In the genomic region with DNA sequence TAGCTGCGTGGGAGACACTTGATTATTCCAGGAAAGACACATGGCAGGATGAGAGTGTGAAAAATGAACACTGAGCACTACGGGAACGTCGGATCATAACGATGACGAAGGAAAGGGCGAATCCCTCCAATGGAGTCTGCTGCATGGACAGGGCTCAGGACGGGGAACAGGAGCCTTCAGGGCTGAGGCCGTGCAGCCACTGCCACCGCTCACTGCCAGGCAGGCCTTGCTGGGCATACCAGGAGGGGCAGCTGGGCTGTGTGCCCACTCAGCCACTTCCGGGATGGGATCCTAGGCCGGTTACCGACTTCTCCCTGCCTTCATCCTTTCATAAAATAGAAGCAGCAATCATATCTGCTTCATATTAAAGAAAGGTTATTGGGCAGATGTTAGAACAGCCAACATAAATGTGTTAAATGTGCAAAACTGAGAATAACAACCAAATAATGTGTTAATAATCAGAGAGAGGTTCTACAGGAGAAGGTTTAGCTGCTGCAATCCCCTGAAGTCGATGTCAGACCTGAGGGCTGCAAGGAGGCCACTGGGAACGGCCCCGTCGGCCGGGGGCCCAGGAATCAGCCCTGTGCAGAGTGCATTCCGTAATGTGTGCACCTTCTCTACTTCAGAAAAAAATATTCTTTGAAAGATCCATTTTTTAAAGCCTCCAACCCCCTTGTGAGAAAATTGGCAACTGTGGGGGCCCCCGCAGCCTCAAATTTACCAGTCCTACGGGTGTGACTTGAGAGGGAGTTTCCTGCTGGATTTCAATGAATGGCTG, we compare ENCODE assay signal across 19 cellular contexts.
A peak's percentile ranks its signal among the peaks of the same experiment; 100 is the strongest.
DNase-seq lines count a peak whose midpoint lies in the region; ATAC-seq, FAIRE-seq and TF ChIP-seq lines count a peak whose summit lies in the region.
"Had no signal": no experiment of that assay in that cellular context is flagged by ENCODE, and none has a peak within 500 bp of the region (broad histone marks: within the 10 kb centered on the region; RNA-seq: fewer than 3 reads in every experiment).

No MANE protein-coding gene starts in this region.

- DNase-seq in GM12878 (ENCODE audit: low read depth, low spot score) = no peak
- DNase-seq in neuronal stem cell (ENCODE audit: low spot score) = no peak
- no peak for DNase-seq in A673 (ENCODE audit: low spot score)
- DNase-seq in stimulated activated naive B cell treated with anti-CD40 and anti-IgM and Interleukin-4, amounts not matched to agents 10 μg/mL and 1 μg/mL and 100 μg/mL, for 72 hours = no peak
- DNase-seq: Caco-2; CD4-positive, CD25-positive, alpha-beta regulatory T cell; CD8-positive, alpha-beta T cell; DMS153; DND-41; H9 had no signal

- H2AK5ac ChIP-seq in neuronal stem cell (ENCODE audit: low read depth, low read length) = no peak overlapping the region

- TF ChIP-seq POLR2A in GM12878 (IDR thresholded peaks at IDR 0.05; ENCODE audit: low read depth, low read length) = no peak

- no peak overlapping the region for H4K8ac ChIP-seq in neuronal stem cell (ENCODE audit: low read depth, low read length)

- H3K4me1 Mint-ChIP-seq in stimulated activated naive B cell treated with anti-CD40 and anti-IgM and Interleukin-4, amounts not matched to agents 10 μg/mL and 1 μg/mL and 100 μg/mL, for 72 hours = peaks cover 17 to 29% of the 10 kb centered on the region in 2 donors
- H3K4me1 Mint-ChIP-seq: CD4-positive, CD25-positive, alpha-beta regulatory T cell had no signal

- no peak overlapping the region for H2AFZ ChIP-seq in GM12878 (ENCODE audit: control insufficient read depth, low read depth, low read length)
- H2AFZ ChIP-seq in neuronal stem cell (ENCODE audit: low read length) = no peak overlapping the region
- H2AFZ ChIP-seq: GM23338 had no signal

- ATAC-seq in HG02852 (IDR thresholded peaks at IDR 0.05; ENCODE audit: unreplicated experiment) (peak; percentile 11), GM12878 (peak; percentile 8; the same call in 2 of the 3 replicates), HG03045 (IDR thresholded peaks at IDR 0.05; ENCODE audit: unreplicated experiment) (no peak), HG02981 (IDR thresholded peaks at IDR 0.05; ENCODE audit: unreplicated experiment) (no peak)
- no peak for ATAC-seq in stimulated activated naive B cell treated with anti-CD40 and anti-IgM and Interleukin-4, amounts not matched to agents 10 μg/mL and 1 μg/mL and 100 μg/mL, for 72 hours (replicated peaks)
- ATAC-seq: CD8-positive, alpha-beta T cell; GM23338; HCT116 had no signal

- peaks cover 24 to 30% of the 10 kb centered on the region in 2 donors for H3K27me3 Mint-ChIP-seq in stimulated activated naive B cell treated with anti-CD40 and anti-IgM and Interleukin-4, amounts not matched to agents 10 μg/mL and 1 μg/mL and 100 μg/mL, for 72 hours
- H3K27me3 Mint-ChIP-seq: CD4-positive, CD25-positive, alpha-beta regulatory T cell had no signal

- no peak overlapping the region for H3K4me3 Mint-ChIP-seq in stimulated activated naive B cell treated with anti-CD40 and anti-IgM and Interleukin-4, amounts not matched to agents 10 μg/mL and 1 μg/mL and 100 μg/mL, for 72 hours
- H3K4me3 Mint-ChIP-seq: CD4-positive, CD25-positive, alpha-beta regulatory T cell; CD8-positive, alpha-beta T cell; GM23338; H9 had no signal

- intact Hi-C loops in GM12878 (cut with micrococcal nuclease; ENCODE audit: unreplicated experiment) (no loop called here), A673 (cut with micrococcal nuclease; ENCODE audit: unreplicated experiment) (no loop called here)

- POLR2A ChIA-PET in GM12878 (lab: Charles Lee) (no interaction called here), A673 (lab: Charles Lee; ENCODE audit: low non-redundant PET) (no interaction called here)

- H3K27ac ChIP-seq in GM12878 (ENCODE audit: control insufficient read depth, insufficient read depth) = 0 out of 2 replicates have a peak overlapping the region, but pooled peaks have one; percentile 31
- no peak overlapping the region for H3K27ac ChIP-seq in neuronal stem cell (replicated peaks; ENCODE audit: low read length)
- no peak overlapping the region for H3K27ac ChIP-seq in A673 (ENCODE audit: low read depth, low read length, poor library complexity, severe bottlenecking)
- H3K27ac ChIP-seq: BLaER1, C4-2B had no signal

- H3K79me1 ChIP-seq in neuronal stem cell (ENCODE audit: low read depth, low read length) = peaks cover 2% of the 10 kb centered on the region

- no peaks in the 10 kb centered on the region for H3K9me3 ChIP-seq in GM12878 (replicated peaks; ENCODE audit: control insufficient read depth, insufficient read depth, low read length)
- H3K9me3 ChIP-seq in neuronal stem cell (replicated peaks in 1 of 2; ENCODE audit: control insufficient read depth in 2 of 2, insufficient read depth in 1 of 2, low read depth in 1 of 2, low read length in 2 of 2) = no peaks in the 10 kb centered on the region
- H3K9me3 ChIP-seq in A673 (ENCODE audit: low read depth, low read length, poor library complexity, severe bottlenecking) = no peaks in the 10 kb centered on the region
- H3K9me3 ChIP-seq: Caco-2 had no signal

- SMC1A ChIA-PET in GM12878 (lab: Charles Lee; ENCODE audit: uncharacterized antibody, unreplicated experiment) = interaction anchor here (0.7 to 1.0 kb wide), 2 partner anchors 30 to 78 kb away, joined by 3 read pairs; no protein-coding TSS in a partner anchor

- BruUV-seq in GM12878 (replicated peaks; lab: Mats Ljungman, UMichigan) (no TSS peak), A673 (replicated peaks; lab: Mats Ljungman, UMichigan) (no TSS peak)

- H3K4me3 ChIP-seq in GM12878 (no peak overlapping the region), neuronal stem cell (ENCODE audit: low read length in 2 of 2) (no peak overlapping the region), A673 (ENCODE audit: low read depth, low read length, poor library complexity, severe bottlenecking) (no peak overlapping the region)
- H3K4me3 ChIP-seq: BLaER1, GM23338 had no signal

- peak overlapping the region; percentile 22 for H3K18ac ChIP-seq in neuronal stem cell (ENCODE audit: low read length)

- no peak overlapping the region for H3K14ac ChIP-seq in neuronal stem cell (ENCODE audit: low read length)

- no peak for TF ChIP-seq RAD21 in GM12878 (IDR thresholded peaks at IDR 0.05; ENCODE audit: insufficient read depth, low read depth, low read length)

- H3K79me2 ChIP-seq in GM12878 (ENCODE audit: control insufficient read depth, insufficient read depth, low read length) = no peaks in the 10 kb centered on the region

- no peaks in the 10 kb centered on the region for H3K27me3 ChIP-seq in GM12878 (replicated peaks in 1 of 2; ENCODE audit: control insufficient read depth in 2 of 2, insufficient read depth in 2 of 2, low read length in 1 of 2)
- no peaks in the 10 kb centered on the region for H3K27me3 ChIP-seq in neuronal stem cell (ENCODE audit: control insufficient read depth in 3 of 3, insufficient read depth in 3 of 3, low read depth in 1 of 3, low read length in 3 of 3)
- peaks cover 90% of the 10 kb centered on the region for H3K27me3 ChIP-seq in A673 (replicated peaks; ENCODE audit: insufficient read depth, low read depth, low read length, poor library complexity)
- H3K27me3 ChIP-seq: BLaER1 had no signal

- H3K9ac ChIP-seq in GM12878 (ENCODE audit: control insufficient read depth, insufficient read depth, low read length) (no peak overlapping the region), neuronal stem cell (ENCODE audit: low read depth, low read length, poor library complexity) (peak overlapping the region; percentile 78)
- H3K9ac ChIP-seq: BLaER1 had no signal

- H3K27ac Mint-ChIP-seq in stimulated activated naive B cell treated with anti-CD40 and anti-IgM and Interleukin-4, amounts not matched to agents 10 μg/mL and 1 μg/mL and 100 μg/mL, for 72 hours = no peak overlapping the region
- H3K27ac Mint-ChIP-seq: B cell; CD4-positive, CD25-positive, alpha-beta regulatory T cell; CD8-positive, alpha-beta T cell; GM23338; H9 had no signal

- TF ChIP-seq CTCF in GM12878 (IDR thresholded peaks at IDR 0.05 in 2 of 3, conservative IDR thresholded peaks at IDR 0.05 in 1 of 3; ENCODE audit: control insufficient read depth in 2 of 3, extremely low read depth in 1 of 3, insufficient read depth in 1 of 3, low read depth in 3 of 3, low read length in 3 of 3) (no peak), A673 (conservative IDR thresholded peaks at IDR 0.05; ENCODE audit: low read depth, low read length) (no peak)

- H4K91ac ChIP-seq in neuronal stem cell (ENCODE audit: low read depth, low read length, poor library complexity) = no peak overlapping the region

- 70% methylated on average over 21 of the region's 21 CpGs for WGBS in GM12878 (ENCODE audit: insufficient coverage, insufficient replicate concordance, low lambda C conversion rate, missing lambda C conversion rate)
- no CpG with 5 or more reads among the region's 21 CpGs for WGBS in neuronal stem cell (ENCODE audit: extremely low coverage in 2 of 2, insufficient read length in 2 of 2, insufficient replicate concordance in 1 of 2), 2 donors

- H3K4me2 ChIP-seq in GM12878 (ENCODE audit: control insufficient read depth, insufficient read depth) = peak overlapping the region; percentile 38
- no peak overlapping the region for H3K4me2 ChIP-seq in neuronal stem cell (ENCODE audit: insufficient read depth, low read length, poor library complexity, severe bottlenecking)
- H3K4me2 ChIP-seq: BLaER1, GM23338 had no signal

- no peak overlapping the region for H2BK12ac ChIP-seq in neuronal stem cell (ENCODE audit: low read length)

- RAD21 ChIA-PET in GM12878 (lab: Charles Lee; ENCODE audit: unreplicated experiment) = interaction anchor here (0.7 to 1.0 kb wide), 2 partner anchors 30 to 63 kb away, joined by 3 read pairs; a partner anchor contains a TSS

- H3K9me3 Mint-ChIP-seq in stimulated activated naive B cell treated with anti-CD40 and anti-IgM and Interleukin-4, amounts not matched to agents 10 μg/mL and 1 μg/mL and 100 μg/mL, for 72 hours = peaks cover 3 to 4% of the 10 kb centered on the region in 2 donors
- H3K9me3 Mint-ChIP-seq: CD8-positive, alpha-beta T cell; GM23338; H9 had no signal

- CTCF ChIA-PET in GM12878 (lab: Yijun Ruan, JAX) = no interaction called here
- CTCF ChIA-PET in A673 (lab: Charles Lee) = no interaction called here

- H3K4ac ChIP-seq in neuronal stem cell (ENCODE audit: low read length) = no peak overlapping the region

- H2BK5ac ChIP-seq in neuronal stem cell (ENCODE audit: low read length) = no peak overlapping the region

- H3K36me3 Mint-ChIP-seq in stimulated activated naive B cell treated with anti-CD40 and anti-IgM and Interleukin-4, amounts not matched to agents 10 μg/mL and 1 μg/mL and 100 μg/mL, for 72 hours = peaks cover 2 to 9% of the 10 kb centered on the region in 2 donors
- H3K36me3 Mint-ChIP-seq: CD4-positive, CD25-positive, alpha-beta regulatory T cell; CD8-positive, alpha-beta T cell had no signal

- FAIRE-seq in GM12878 (lab: Jason Lieb, UNC) = no peak
- FAIRE-seq: G401.6 had no signal

- H4K20me1 ChIP-seq in GM12878 (ENCODE audit: control insufficient read depth, insufficient read depth) = no peaks in the 10 kb centered on the region

- H3K4me1 ChIP-seq in GM12878 (ENCODE audit: control insufficient read depth, insufficient read depth, low read length) (peaks cover 18% of the 10 kb centered on the region), neuronal stem cell (ENCODE audit: control insufficient read depth in 2 of 2, insufficient read depth in 1 of 2, low read depth in 1 of 2, low read length in 2 of 2) (no peaks in the 10 kb centered on the region), A673 (ENCODE audit: insufficient read depth, low read length, poor library complexity, severe bottlenecking) (no peaks in the 10 kb centered on the region)
- H3K4me1 ChIP-seq: Caco-2 had no signal

- in situ Hi-C loops in GM12878 (cut with MboI) = no loop called here

- H3K23ac ChIP-seq in neuronal stem cell (ENCODE audit: low read depth, low read length, poor library complexity) = no peak overlapping the region

- TF ChIP-seq EP300 in GM12878 (IDR thresholded peaks at IDR 0.05; ENCODE audit: borderline replicate concordance in 1 of 2, control insufficient read depth in 1 of 2, low read depth in 2 of 2, low read length in 2 of 2) = no peak

- no peak overlapping the region for H2BK15ac ChIP-seq in neuronal stem cell (ENCODE audit: low read length)

- H2BK120ac ChIP-seq in neuronal stem cell (ENCODE audit: low read depth, low read length) = no peak overlapping the region

- no peaks in the 10 kb centered on the region for H3K36me3 ChIP-seq in GM12878 (ENCODE audit: control insufficient read depth in 2 of 2, insufficient read depth in 2 of 2, low read length in 1 of 2)
- H3K36me3 ChIP-seq in neuronal stem cell (replicated peaks in 1 of 2; ENCODE audit: control insufficient read depth in 2 of 2, insufficient read depth in 2 of 2, low read length in 2 of 2) = peaks cover 0 to 2% of the 10 kb centered on the region in 2 donors
- H3K36me3 ChIP-seq in A673 (ENCODE audit: insufficient read depth, low read length, poor library complexity, severe bottlenecking) = no peaks in the 10 kb centered on the region
- H3K36me3 ChIP-seq: BLaER1 had no signal

Comparison
In these comparisons a context has a peak if more than half of its experiments do, and no peak if none do; other contexts are left out.
1. ATAC-seq: peak in HG02852 (single experiment) and GM12878 (single experiment); none in stimulated activated naive B cell treated with anti-CD40 and anti-IgM and Interleukin-4, amounts not matched to agents 10 μg/mL and 1 μg/mL and 100 μg/mL, for 72 hours (0 of 2), HG03045 (single experiment) and HG02981 (single experiment).